Comparison of ENCODE assay signal across 8 cellular contexts in genomic region chr16:1972490-1972877, GRCh38. TPM values are rescaled to one million over a fixed set of nuclear protein-coding genes. Genes with fewer than 3 reads are reported as not detected.
A peak's percentile ranks its signal among the peaks of the same experiment; 100 is the strongest.
DNase-seq lines count a peak whose midpoint lies in the region; ATAC-seq and TF ChIP-seq lines count a peak whose summit lies in the region.

No MANE protein-coding gene starts in this region.

- peaks cover 9% of the 10 kb centered on the region for H3K4me1 ChIP-seq in right cardiac atrium (ENCODE audit: control insufficient read depth, insufficient read depth, low read length)
- H3K4me1 ChIP-seq in smooth muscle cell (ENCODE audit: low read depth): peaks cover 5% of the 10 kb centered on the region

- POLR2A ChIA-PET in activated CD4-positive, alpha-beta memory T cell treated with anti-CD3 and anti-CD28 coated beads for 36 hours (lab: Charles Lee): interaction anchor here (0.9 to 2.5 kb wide), 8 partner anchors 9 to 190 kb away, joined by 3 to 15 read pairs (median 9); partner anchors contain the start of genes NDUFB10, NOXO1, NUBP2 and SPSB3

- peak overlapping the region; percentile 100 for H3K27ac Mint-ChIP-seq in activated naive CD4-positive, alpha-beta T cell treated with anti-CD3 and anti-CD28 coated beads, Interleukin-2, amount 10 ng/mL, durations not matched to agents 7 days and 5 days
- H3K27ac Mint-ChIP-seq in activated CD4-positive, alpha-beta memory T cell treated with anti-CD3 and anti-CD28 coated beads for 36 hours: no peak overlapping the region

- peaks cover 15% of the 10 kb centered on the region for H3K36me3 Mint-ChIP-seq in activated naive CD4-positive, alpha-beta T cell treated with anti-CD3 and anti-CD28 coated beads, Interleukin-2, amount 10 ng/mL, durations not matched to agents 7 days and 5 days
- peaks cover 31% of the 10 kb centered on the region for H3K36me3 Mint-ChIP-seq in activated CD4-positive, alpha-beta memory T cell treated with anti-CD3 and anti-CD28 coated beads for 36 hours

- intact Hi-C loops in activated CD4-positive, alpha-beta memory T cell treated with anti-CD3 and anti-CD28 coated beads for 36 hours (cut with micrococcal nuclease): no loop called here
- intact Hi-C loops in right cardiac atrium (cut with DNase I): no loop called here

- TF ChIP-seq CTCF in smooth muscle cell (IDR thresholded peaks at IDR 0.05; ENCODE audit: borderline replicate concordance, insufficient read depth, poor library complexity, severe bottlenecking): no peak

- H3K9ac ChIP-seq in smooth muscle cell (ENCODE audit: low read depth): peak overlapping the region; percentile 86

- peak overlapping the region; percentile 85 for H3K4me2 ChIP-seq in smooth muscle cell

- no peaks in the 10 kb centered on the region for H3F3A ChIP-seq in smooth muscle cell (ENCODE audit: low read depth)

- peaks cover 2% of the 10 kb centered on the region for H3K27me3 Mint-ChIP-seq in activated naive CD4-positive, alpha-beta T cell treated with anti-CD3 and anti-CD28 coated beads, Interleukin-2, amount 10 ng/mL, durations not matched to agents 7 days and 5 days
- no peaks in the 10 kb centered on the region for H3K27me3 Mint-ChIP-seq in activated CD4-positive, alpha-beta memory T cell treated with anti-CD3 and anti-CD28 coated beads for 36 hours

- H3K36me3 ChIP-seq in smooth muscle cell (ENCODE audit: low read depth): no peaks in the 10 kb centered on the region

- peak overlapping the region; percentile 83 for H3K4me3 Mint-ChIP-seq in activated naive CD4-positive, alpha-beta T cell treated with anti-CD3 and anti-CD28 coated beads, Interleukin-2, amount 10 ng/mL, durations not matched to agents 7 days and 5 days
- peak overlapping the region; percentile 100 for H3K4me3 Mint-ChIP-seq in activated CD4-positive, alpha-beta memory T cell treated with anti-CD3 and anti-CD28 coated beads for 36 hours

- H3K9me3 ChIP-seq in right cardiac atrium (ENCODE audit: control insufficient read depth, low read length) (no peaks in the 10 kb centered on the region), smooth muscle cell (replicated peaks; ENCODE audit: low read depth) (no peaks in the 10 kb centered on the region)

- 3% methylated on average over 22 of the region's 22 CpGs for WGBS in right cardiac atrium
- 9% methylated on average over 22 of the region's 22 CpGs for WGBS in smooth muscle cell (ENCODE audit: low lambda C conversion rate)

- peak overlapping the region; percentile 78 for H3K4me3 ChIP-seq in right cardiac atrium (ENCODE audit: low read length)
- peak overlapping the region; percentile 79 for H3K4me3 ChIP-seq in smooth muscle cell

- ATAC-seq in right cardiac atrium: no peak
- ATAC-seq in HG02973 (IDR thresholded peaks at IDR 0.05; ENCODE audit: unreplicated experiment): no peak

- H3K27me3 ChIP-seq in right cardiac atrium (ENCODE audit: control insufficient read depth, insufficient read depth): no peaks in the 10 kb centered on the region
- H3K27me3 ChIP-seq in smooth muscle cell (ENCODE audit: low read depth): no peaks in the 10 kb centered on the region

- no peaks in the 10 kb centered on the region for H3K9me3 Mint-ChIP-seq in activated naive CD4-positive, alpha-beta T cell treated with anti-CD3 and anti-CD28 coated beads, Interleukin-2, amount 10 ng/mL, durations not matched to agents 7 days and 5 days
- no peaks in the 10 kb centered on the region for H3K9me3 Mint-ChIP-seq in activated CD4-positive, alpha-beta memory T cell treated with anti-CD3 and anti-CD28 coated beads for 36 hours

- H4K20me1 ChIP-seq in smooth muscle cell (ENCODE audit: low read depth): no peaks in the 10 kb centered on the region

- CTCF ChIA-PET in activated naive CD4-positive, alpha-beta T cell treated with anti-CD3 and anti-CD28 coated beads, Interleukin-2, amount 10 ng/mL, durations not matched to agents 7 days and 5 days (lab: Charles Lee): interaction anchor here (1.4 kb wide), 1 partner anchor 12 kb away, joined by 5 read pairs; the partner anchor contains the start of gene GFER
- CTCF ChIA-PET in activated CD4-positive, alpha-beta memory T cell treated with anti-CD3 and anti-CD28 coated beads for 36 hours (lab: Charles Lee): no interaction called here

- DNase-seq in activated naive CD4-positive, alpha-beta T cell treated with anti-CD3 and anti-CD28 coated beads, Interleukin-2, amount 10 ng/mL, durations not matched to agents 7 days and 5 days: peak; percentile 45
- no peak for DNase-seq in activated naive CD4-positive, alpha-beta T cell (lab: John Stamatoyannopoulos, UW)
- peak; percentile 35 for DNase-seq in activated CD4-positive, alpha-beta memory T cell treated with anti-CD3 and anti-CD28 coated beads for 36 hours
- peak in 2 of 3 donors; percentile 19 to 59 for DNase-seq in right cardiac atrium
- no peak for DNase-seq in smooth muscle cell (lab: John Stamatoyannopoulos, UW; ENCODE audit: unreplicated experiment)
- DNase-seq in NCI-H2107 treated with DMSO at 0.1 percent for 48 hours (lab: John Stamatoyannopoulos, UW; ENCODE audit: unreplicated experiment): no peak
- DNase-seq in putamen (ENCODE audit: low spot score): no peak

- H3K79me2 ChIP-seq in smooth muscle cell (ENCODE audit: low read depth): peaks cover 18% of the 10 kb centered on the region

- H3K4me1 Mint-ChIP-seq in activated naive CD4-positive, alpha-beta T cell treated with anti-CD3 and anti-CD28 coated beads, Interleukin-2, amount 10 ng/mL, durations not matched to agents 7 days and 5 days: peaks cover 40% of the 10 kb centered on the region
- H3K4me1 Mint-ChIP-seq in activated CD4-positive, alpha-beta memory T cell treated with anti-CD3 and anti-CD28 coated beads for 36 hours (ENCODE audit: low read depth): peaks cover 20% of the 10 kb centered on the region

- no peak overlapping the region for H2AFZ ChIP-seq in smooth muscle cell (ENCODE audit: low read depth)

- no peak overlapping the region for H3K27ac ChIP-seq in right cardiac atrium (ENCODE audit: low read length)
- H3K27ac ChIP-seq in smooth muscle cell (ENCODE audit: low read depth): peak overlapping the region; percentile 77

RNA-seq across cellular contexts. Expression of gene TBL3, which starts 0.6 kb away (rescaled TPM):
- 10 to 100 TPM; 45.7 to 47.3 TPM for total RNA-seq in activated CD4-positive, alpha-beta memory T cell treated with anti-CD3 and anti-CD28 coated beads for 36 hours
- 10 to 100 TPM; 19.0 to 22.8 (median 19.7) TPM for total RNA-seq in right cardiac atrium
- polyA plus RNA-seq in right cardiac atrium: 39.6 TPM
- total RNA-seq in smooth muscle cell: 25.8 and 28.5 TPM in 2 replicates
- 62.0 and 81.7 TPM in 2 replicates for polyA plus RNA-seq in smooth muscle cell

RNA-seq across cellular contexts. Expression of gene RNF151, which starts 5.8 kb away (rescaled TPM):
- total RNA-seq in activated CD4-positive, alpha-beta memory T cell treated with anti-CD3 and anti-CD28 coated beads for 36 hours: not detected
- total RNA-seq in right cardiac atrium (not detected), smooth muscle cell (not detected in 2 replicates)
- polyA plus RNA-seq in right cardiac atrium (not detected), smooth muscle cell (not detected in 2 replicates)

RNA-seq across cellular contexts. Expression of gene RPS2, which starts 7.9 kb away (rescaled TPM):
- total RNA-seq in activated CD4-positive, alpha-beta memory T cell treated with anti-CD3 and anti-CD28 coated beads for 36 hours: 1,000 to 10,000 TPM; 5,123 to 5,136 TPM
- total RNA-seq in right cardiac atrium: 1,000 to 10,000 TPM in 3 of 4 donors, 100 to 1,000 TPM in 1; 947 to 1,371 (median 1,063) TPM
- polyA plus RNA-seq in right cardiac atrium: 1,244 TPM
- total RNA-seq in smooth muscle cell: 2,263 and 2,576 TPM in 2 replicates
- polyA plus RNA-seq in smooth muscle cell: 2,041 and 2,061 TPM in 2 replicates

RNA-seq across cellular contexts. Expression of gene NOXO1, which starts 8.8 kb away (rescaled TPM):
- total RNA-seq in activated CD4-positive, alpha-beta memory T cell treated with anti-CD3 and anti-CD28 coated beads for 36 hours: not detected
- total RNA-seq in right cardiac atrium (not detected), smooth muscle cell (0.13 TPM in 1 of 2 replicates, not detected in the other)
- polyA plus RNA-seq in right cardiac atrium (0.29 TPM), smooth muscle cell (0.35 and 1.7 TPM in 2 replicates)

RNA-seq across cellular contexts. Expression of gene GFER, which starts 11.5 kb away (rescaled TPM):
- total RNA-seq in activated CD4-positive, alpha-beta memory T cell treated with anti-CD3 and anti-CD28 coated beads for 36 hours: 10 to 100 TPM; 34.4 to 37.5 TPM
- total RNA-seq in right cardiac atrium (10 to 100 TPM; 19.6 to 25.7 (median 22.2) TPM), smooth muscle cell (12.1 and 15.1 TPM in 2 replicates)
- polyA plus RNA-seq in right cardiac atrium (31.7 TPM), smooth muscle cell (33.5 and 41.2 TPM in 2 replicates)

Comparison
In these comparisons a context has a peak if more than half of its experiments do, and no peak if none do; other contexts are left out.
1. DNase-seq: peak in activated naive CD4-positive, alpha-beta T cell treated with anti-CD3 and anti-CD28 coated beads, Interleukin-2, amount 10 ng/mL, durations not matched to agents 7 days and 5 days (single experiment), activated CD4-positive, alpha-beta memory T cell treated with anti-CD3 and anti-CD28 coated beads for 36 hours (single experiment) and right cardiac atrium (2 of 3); none in activated naive CD4-positive, alpha-beta T cell (0 of 4), smooth muscle cell (single experiment), NCI-H2107 treated with DMSO at 0.1 percent for 48 hours (single experiment) and putamen (single experiment).